Comparison of ENCODE assay signal across 38 cellular contexts in genomic region chr11:119160151-119160550, GRCh38. TPM values are rescaled to one million over a fixed set of nuclear protein-coding genes. Genes with fewer than 3 reads are reported as not detected.
"Had no signal": no experiment of that assay in that cellular context is flagged by ENCODE, and none has a peak within 500 bp of the region (broad histone marks: within the 10 kb centered on the region; RNA-seq: fewer than 3 reads in every experiment).

No MANE protein-coding gene starts in this region.

- H3K4me3 ChIP-seq: MG63 had no signal

- DNase-seq: Karpas-422, Kasumi-1, MG63, MM.1S, MV-4-11, NCI-H1048, NCI-H1092, NCI-H1092 treated with DMSO at 0.1 percent for 48 hours, NCI-H1105, NCI-H1105 treated with DMSO at 0.1 percent for 48 hours, NCI-H1417, NCI-H1417 treated with DMSO at 0.1 percent for 48 hours, NCI-H1436, NCI-H1436 treated with DMSO at 0.1 percent for 48 hours, NCI-H1694, NCI-H1694 treated with DMSO at 0.1 percent for 48 hours, NCI-H187, NCI-H187 treated with DMSO at 0.1 percent for 48 hours, NCI-H1930, NCI-H2029, NCI-H2029 treated with DMSO at 0.1 percent for 48 hours, NCI-H2081, NCI-H2081 treated with DMSO at 0.1 percent for 48 hours, NCI-H2107, NCI-H2171, NCI-H2171 treated with DMSO at 0.1 percent for 48 hours, NCI-H2227 treated with DMSO at 0.1 percent for 48 hours, NCI-H226, NCI-H345, NCI-H446, NCI-H446 treated with DMSO at 0.1 percent for 48 hours, NCI-H510A, NCI-H510A treated with DMSO at 0.1 percent for 48 hours, NCI-H524 had no signal

- H3K36me3 ChIP-seq: MG63 had no signal

- H3K9me3 ChIP-seq: MG63 had no signal

- H3K27me3 ChIP-seq: MG63 had no signal

RNA-seq across cellular contexts. Expression of gene ABCG4, which starts 11.3 kb away (rescaled TPM):
- total RNA-seq: M059J, MCF 10A, NCI-H460 had no signal

RNA-seq across cellular contexts. Expression of gene NHERF4, which starts 25.1 kb away (rescaled TPM):
- total RNA-seq: LHCN-M2, M059J, MCF 10A, NCI-H460 had no signal
